In the genomic region with DNA sequence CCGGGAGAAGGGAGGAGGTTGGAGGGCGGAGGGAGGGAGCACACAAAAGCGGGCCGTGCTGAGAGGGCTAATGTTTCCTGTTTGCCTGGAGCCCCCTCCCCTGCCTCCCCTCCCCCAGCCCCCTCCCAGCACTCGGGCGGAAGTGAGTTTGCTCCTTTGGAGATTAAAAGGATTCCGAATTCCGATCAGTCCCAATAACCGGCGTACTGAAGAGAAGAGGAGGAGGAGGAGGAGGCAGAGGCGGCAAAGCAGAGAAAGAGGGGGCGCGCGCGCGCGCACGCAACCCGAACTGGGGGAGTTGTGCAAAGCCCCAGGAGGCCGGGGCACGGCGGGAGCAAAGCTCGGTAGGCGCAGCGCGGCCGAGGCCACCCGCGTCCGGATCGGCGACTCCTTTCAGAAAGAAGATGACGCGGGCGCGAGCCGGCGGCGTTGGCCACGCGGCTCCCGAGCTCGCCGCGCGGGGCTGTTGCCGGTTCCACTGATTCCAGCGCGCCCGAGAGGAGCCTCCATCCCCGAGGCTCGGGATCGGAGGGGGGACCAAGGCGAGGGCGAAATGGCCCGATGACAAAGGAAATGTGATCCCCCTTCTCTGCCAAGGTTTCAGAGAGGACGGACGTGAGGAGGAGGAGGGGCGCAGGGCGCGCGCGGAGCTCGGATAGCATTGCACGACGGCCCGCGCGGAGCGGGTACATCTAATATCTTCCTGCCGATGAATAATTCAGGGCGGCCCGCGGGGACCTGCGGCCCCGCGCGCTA, we compare ENCODE assay signal across 8 cellular contexts. TPM values are rescaled to one million over a fixed set of nuclear protein-coding genes. Genes with fewer than 3 reads are reported as not detected.
DNase-seq lines count a peak whose midpoint lies in the region; ATAC-seq lines count a peak whose summit lies in the region.

No MANE protein-coding gene starts in this region.

- no peaks in the 10 kb centered on the region for H3K9me3 Mint-ChIP-seq in immature natural killer cell

- H3K27ac Mint-ChIP-seq in immature natural killer cell = no peak overlapping the region

- H3K36me3 Mint-ChIP-seq in immature natural killer cell = peaks cover 0 to 4% (median 0%) of the 10 kb centered on the region in 3 donors

- H3K4me1 Mint-ChIP-seq in immature natural killer cell = peaks cover 0 to 3% of the 10 kb centered on the region in 2 donors

- H3K27me3 ChIP-seq in HUES64 (ENCODE audit: insufficient read depth, low read length) = no peaks in the 10 kb centered on the region

- H3K9me3 ChIP-seq in HUES64 (ENCODE audit: insufficient read depth, low read depth, low read length) = no peaks in the 10 kb centered on the region; the same call in 1 of the 2 replicates

- peaks cover 32% of the 10 kb centered on the region for H3K4me1 ChIP-seq in HUES64 (ENCODE audit: insufficient read depth, low read length)

- under 1% methylated on average over 75 of the region's 78 CpGs for WGBS in HUES64

- peak overlapping the region; percentile 99 for H3K4me3 ChIP-seq in HUES64 (ENCODE audit: low read length)

- DNase-seq in D341Med (ENCODE audit: low spot score) = peak; percentile 79
- peak; percentile 3 for DNase-seq in amniotic epithelial cell (ENCODE audit: low read depth)
- peak in 1 of 3 donors; percentile 0 for DNase-seq in immature natural killer cell
- DNase-seq in stimulated activated CD4-positive, alpha-beta T cell treated with anti-CD3 and anti-CD28 coated beads, Interleukin-4, amount 100 ng/mL, for 4 hours = peak; percentile 18 to 22
- DNase-seq in RPMI8226 = no peak

- no peak for ATAC-seq in GM18873 (IDR thresholded peaks at IDR 0.05; ENCODE audit: low FRiP score, unreplicated experiment)
- no peak for ATAC-seq in GM21381 (IDR thresholded peaks at IDR 0.05; ENCODE audit: unreplicated experiment)

- peak overlapping the region; percentile 98 for H3K9ac ChIP-seq in HUES64 (ENCODE audit: low read depth, low read length)

- peaks cover 9 to 18% (median 14%) of the 10 kb centered on the region in 3 donors for H3K27me3 Mint-ChIP-seq in immature natural killer cell (ENCODE audit: low read depth in 3 of 3)

- H3K27ac ChIP-seq in HUES64 (ENCODE audit: low read depth, low read length) = peak overlapping the region; percentile 100

- peak overlapping the region in 4 of 5 donors; percentile 30 to 56 (median 33) for H3K4me3 Mint-ChIP-seq in immature natural killer cell

- peaks cover 37% of the 10 kb centered on the region for H3K36me3 ChIP-seq in HUES64 (ENCODE audit: insufficient read depth, low read length)

RNA-seq across cellular contexts. Expression of a gene that starts 1.2 kb away (rescaled TPM):
- 82.8 TPM for polyA plus RNA-seq in HUES64 (2013, experiment 1 of 2)
- polyA plus RNA-seq in HUES64 (2013, experiment 2 of 2) = 81.5 TPM
- not detected for polyA plus RNA-seq in immature natural killer cell
